14 cellular contexts compared by ENCODE assay signal in the genomic region with DNA sequence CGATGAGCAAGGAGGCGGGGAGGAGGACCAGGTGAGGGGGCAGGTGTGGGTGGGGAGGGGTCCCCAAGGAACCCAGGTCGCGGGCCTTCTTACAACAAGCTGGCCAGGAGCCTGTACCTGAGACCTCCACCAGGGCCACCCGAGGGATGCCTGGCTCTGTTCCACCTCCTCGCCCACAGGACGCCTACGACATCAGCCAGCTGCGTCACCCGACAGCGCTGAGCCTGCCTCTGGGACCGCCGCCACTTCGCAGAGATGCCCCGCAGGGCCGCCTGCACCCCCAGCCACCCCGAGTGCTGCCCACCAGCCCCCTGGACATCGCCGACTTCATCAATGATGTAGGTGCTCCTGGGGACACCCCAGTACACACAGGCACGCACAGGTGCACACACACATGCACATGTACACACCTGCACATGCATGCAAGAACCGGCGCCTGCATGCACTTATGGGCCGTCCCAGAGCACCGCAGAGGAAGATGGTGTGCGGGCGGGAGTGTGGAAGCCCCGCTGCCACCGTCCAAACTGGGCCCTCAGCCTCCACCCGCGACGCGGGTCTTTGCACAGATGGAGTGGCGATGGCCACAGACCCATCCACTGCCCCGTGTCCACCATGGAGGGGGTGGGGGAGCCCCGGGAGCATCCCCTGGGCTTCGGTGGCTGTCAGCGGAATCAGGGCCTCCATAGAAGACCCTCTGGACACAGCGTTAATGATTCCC. TPM values are rescaled to one million over a fixed set of nuclear protein-coding genes. Genes with fewer than 3 reads are reported as not detected.
DNase-seq lines count a peak whose midpoint lies in the region; ATAC-seq, FAIRE-seq and TF ChIP-seq lines count a peak whose summit lies in the region.
"Had no signal": no experiment of that assay in that cellular context is flagged by ENCODE, and none has a peak within 500 bp of the region (broad histone marks: within the 10 kb centered on the region; RNA-seq: fewer than 3 reads in every experiment).

No MANE protein-coding gene starts in this region.

- no peaks in the 10 kb centered on the region for H3K9me2 ChIP-seq in PC-3 (replicated peaks; ENCODE audit: low read length)

- peak in 1 of 2 experiments; percentile 5; a peak in 3 of 6 replicates for ATAC-seq in A549
- ATAC-seq in PC-3: no peak
- no peak for ATAC-seq in HepG2
- no peak for ATAC-seq in HG03571 (IDR thresholded peaks at IDR 0.05; ENCODE audit: unreplicated experiment)

- peaks cover 7% of the 10 kb centered on the region for H3K27me3 ChIP-seq in AG04450 (ENCODE audit: control insufficient read depth, insufficient read depth, low read length)
- no peaks in the 10 kb centered on the region for H3K27me3 ChIP-seq in PC-3 (ENCODE audit: low read length)
- no peaks in the 10 kb centered on the region; a peak in 1 of 5 replicates for H3K27me3 ChIP-seq in HepG2 (ENCODE audit: control insufficient read depth in 1 of 2, insufficient read depth in 2 of 2, low read length in 2 of 2)

- peak overlapping the region; percentile 49; the same call in 1 of the 3 replicates for H3K4me3 ChIP-seq in A549
- peak overlapping the region; percentile 15; the same call in 1 of the 2 replicates for H3K4me3 ChIP-seq in AG04450 (ENCODE audit: low read depth, low read length)
- H3K4me3 ChIP-seq in PC-3 (ENCODE audit: low read length): no peak overlapping the region
- H3K4me3 ChIP-seq in HepG2 (replicated peaks in 1 of 3; ENCODE audit: insufficient read depth in 1 of 3, low read depth in 2 of 3, low read length in 3 of 3): no peak overlapping the region
- H3K4me3 ChIP-seq: suprapubic skin had no signal

- H3K9me3 ChIP-seq in A549 (no peaks in the 10 kb centered on the region), AG04450 (ENCODE audit: control insufficient read depth, insufficient read depth, low read length) (peaks cover 2% of the 10 kb centered on the region; the same call in 1 of the 2 replicates), PC-3 (ENCODE audit: low read length) (no peaks in the 10 kb centered on the region), HepG2 (ENCODE audit: low read length) (no peaks in the 10 kb centered on the region)
- H3K9me3 ChIP-seq: neutrophil, suprapubic skin had no signal

- H4K20me1 ChIP-seq in PC-3 (ENCODE audit: low read length) (no peaks in the 10 kb centered on the region), HepG2 (ENCODE audit: insufficient read depth, low read length) (peaks cover 21% of the 10 kb centered on the region; the same call in 1 of the 2 replicates)

- TF ChIP-seq RAD21 in A549 (conservative IDR thresholded peaks at IDR 0.05 in 1 of 2, IDR thresholded peaks at IDR 0.05 in 1 of 2) (no peak), HepG2 (CRISPR knock-in tag; IDR thresholded peaks at IDR 0.05) (no peak)

- H3K4me1 ChIP-seq in A549 (peaks cover 7% of the 10 kb centered on the region; the same call in 1 of the 3 replicates), PC-3 (ENCODE audit: insufficient read depth, low read length) (no peaks in the 10 kb centered on the region), HepG2 (ENCODE audit: insufficient read depth, low read length) (peaks cover 53% of the 10 kb centered on the region)

- H3K36me3 ChIP-seq in PC-3 (ENCODE audit: low read depth, low read length) (no peaks in the 10 kb centered on the region), HepG2 (replicated peaks in 1 of 2; ENCODE audit: control insufficient read depth in 1 of 2, insufficient read depth in 2 of 2, low read length in 2 of 2) (peaks cover 0 to 3% of the 10 kb centered on the region in 2 experiments; a peak in 1 of 5 replicates)
- H3K36me3 ChIP-seq: neutrophil, suprapubic skin had no signal

- no peak for TF ChIP-seq EP300 in A549 (IDR thresholded peaks at IDR 0.05)
- TF ChIP-seq EP300 in HepG2 (IDR thresholded peaks at IDR 0.05; ENCODE audit: low read depth in 2 of 2, low read length in 2 of 2): no peak
- TF ChIP-seq EP300 in HepG2 (CRISPR knock-in tag; IDR thresholded peaks at IDR 0.05; ENCODE audit: borderline replicate concordance): no peak

- H3K9ac ChIP-seq in PC-3 (ENCODE audit: low read length) (no peak overlapping the region), HepG2 (ENCODE audit: insufficient read depth, low read depth, low read length) (no peak overlapping the region)

- DNase-seq in A549 (ENCODE audit: low read depth in 1 of 2, low spot score in 1 of 2) (no peak), AG04450 (ENCODE audit: low read depth, low spot score) (no peak), PC-3 (no peak), HepG2 (ENCODE audit: low spot score) (no peak), UCSD-AML1 (lab: John Stamatoyannopoulos, UW; ENCODE audit: unreplicated experiment) (no peak), SW 1271 (lab: John Stamatoyannopoulos, UW) (no peak)
- DNase-seq in stimulated activated naive CD4-positive, alpha-beta T cell (lab: John Stamatoyannopoulos, UW): no peak
- DNase-seq: hippocampal formation, mammary epithelial cell, T-helper 9 cell had no signal

- intact Hi-C loops in PC-3 (cut with micrococcal nuclease) (loop anchor here (1.0 kb wide), 1 partner anchor 8 kb away; no protein-coding TSS in a partner anchor), HepG2 (cut with micrococcal nuclease; ENCODE audit: unreplicated experiment) (no loop called here)

- no peaks in the 10 kb centered on the region for H3K79me2 ChIP-seq in PC-3 (ENCODE audit: low read length)
- peaks cover 6% of the 10 kb centered on the region for H3K79me2 ChIP-seq in HepG2 (ENCODE audit: insufficient read depth, low read length)

- BruUV-seq in PC-3 (replicated peaks; lab: Mats Ljungman, UMichigan) (TSS peak; percentile 59), HepG2 (replicated peaks; lab: Mats Ljungman, UMichigan) (no TSS peak)

- POLR2A ChIA-PET in A549 (lab: Yijun Ruan, JAX): no interaction called here
- POLR2A ChIA-PET in AG04450 (lab: Yijun Ruan, JAX): no interaction called here
- POLR2A ChIA-PET in PC-3 (lab: Charles Lee; ENCODE audit: unreplicated experiment): interaction anchor here (1.2 kb wide), 1 partner anchor 24 kb away, joined by 15 read pairs; a partner anchor contains a TSS
- POLR2A ChIA-PET in HepG2 (lab: Yijun Ruan, JAX): interaction anchor here (1.1 to 3.0 kb wide), 3 partner anchors 23 to 409 kb away, joined by 5 to 22 read pairs (median 10); a partner anchor contains a TSS

- in situ Hi-C loops in HepG2 (cut with HindIII; ENCODE audit: extremely low pct_ligation_motif_present, low pct_unique_long_range_greater_than_20kb): no loop called here

- no peak for TF ChIP-seq CTCF in A549 (IDR thresholded peaks at IDR 0.05)
- TF ChIP-seq CTCF in AG04450 (IDR thresholded peaks at IDR 0.05; ENCODE audit: low read depth, low read length): no peak
- TF ChIP-seq CTCF in PC-3 (conservative IDR thresholded peaks at IDR 0.05; ENCODE audit: low read depth, low read length): no peak
- TF ChIP-seq CTCF in HepG2 (CRISPR knock-in tag; IDR thresholded peaks at IDR 0.05): no peak

- FAIRE-seq in A549 (lab: Jason Lieb, UNC) (no peak), HepG2 (lab: Jason Lieb, UNC) (no peak)

- H3F3A ChIP-seq in PC-3 (ENCODE audit: low read length, unreplicated experiment): no peaks in the 10 kb centered on the region

- H3K27ac ChIP-seq in A549 (no peak overlapping the region; a peak in 1 of 6 replicates), AG04450 (ENCODE audit: low read depth, low read length) (no peak overlapping the region), PC-3 (ENCODE audit: low read length) (no peak overlapping the region), HepG2 (ENCODE audit: extremely low read length, insufficient read depth, low read length) (peak overlapping the region; percentile 53)
- H3K27ac ChIP-seq: neutrophil, suprapubic skin had no signal

- WGBS in A549 (ENCODE audit: missing lambda C conversion rate): 75% methylated on average over 12 of the region's 38 CpGs
- WGBS in HepG2 (ENCODE audit: low lambda C conversion rate): 88% methylated on average over 37 of the region's 38 CpGs

- CTCF ChIA-PET in A549 (lab: Yijun Ruan, JAX): interaction anchor here (1.2 kb wide), 1 partner anchor 26 kb away, joined by 4 read pairs; no protein-coding TSS in a partner anchor
- CTCF ChIA-PET in AG04450 (lab: Charles Lee): interaction anchor here (0.5 to 0.6 kb wide), 2 partner anchors 149 to 410 kb away, joined by 3 read pairs; no protein-coding TSS in a partner anchor
- CTCF ChIA-PET in PC-3 (lab: Charles Lee): interaction anchor here (1.4 kb wide), 1 partner anchor 24 kb away, joined by 3 read pairs; a partner anchor contains a TSS
- CTCF ChIA-PET in HepG2 (lab: Yijun Ruan, JAX; ENCODE audit: low intra/inter-chr PET ratio, low total read pairs): no interaction called here

- TF ChIP-seq POLR2A in A549 (IDR thresholded peaks at IDR 0.05; ENCODE audit: low read length) (no peak), HepG2 (IDR thresholded peaks at IDR 0.05; ENCODE audit: insufficient read depth in 1 of 2, low read depth in 2 of 2, low read length in 2 of 2) (peak in 1 of 2 experiments; percentile 7; a peak in 1 of 4 replicates)

- H2AFZ ChIP-seq in PC-3 (ENCODE audit: low read length): no peak overlapping the region
- no peak overlapping the region for H2AFZ ChIP-seq in HepG2 (ENCODE audit: low read length)

- peak overlapping the region; percentile 99 for H3K4me2 ChIP-seq in A549
- peak overlapping the region; percentile 65; the same call in 1 of the 2 replicates for H3K4me2 ChIP-seq in PC-3 (ENCODE audit: low read length)
- no peak overlapping the region for H3K4me2 ChIP-seq in HepG2 (ENCODE audit: low read depth, low read length)

RNA-seq across cellular contexts. Expression of a gene that starts 6.6 kb away (rescaled TPM):
- polyA plus RNA-seq in A549 (2011; rRNA removed) (0.36 and 0.42 TPM in 2 replicates), A549 (2017; fragmentation: RNase III; extraction: RNeasy Plus Mini Kit Qiagen cat#74134 plus additional on column Dnase treatment) (0.77 to 1.1 TPM (median 0.98 TPM) in 3 replicates), AG04450 (2011; rRNA removed) (0.25 TPM in 1 of 2 replicates, not detected in the other), HepG2 (2011; rRNA removed) (67.3 and 98.2 TPM in 2 replicates)
- 0.67 and 1.2 TPM in 2 replicates for polyA plus RNA-seq in A549 (2012; cell fraction: cytosol; rRNA removed)
- polyA plus RNA-seq in A549 (2012; cell fraction: nucleus; rRNA removed): 15.1 and 16.4 TPM in 2 replicates
- 0.15 TPM in 1 of 2 replicates, not detected in the other for polyA minus RNA-seq in A549 (2011; rRNA and poly(A)+ RNA removed)
- not detected in 2 replicates for polyA minus RNA-seq in AG04450 (2011; rRNA and poly(A)+ RNA removed)
- total RNA-seq in PC-3 (2014; rRNA removed) (5.6 and 8.4 TPM in 2 replicates), HepG2 (2016; rRNA removed; fragmentation: Illumina TruSeq; extraction: Trizol) (20.6 and 83.3 TPM in 2 replicates)
- total RNA-seq in HepG2 (2016; cell fraction: cytosol; rRNA removed; fragmentation: Illumina TruSeq; extraction: Trizol; ENCODE audit: low read depth): 22.4 and 22.9 TPM in 2 replicates
- 17.9 and 83.9 TPM in 2 replicates for total RNA-seq in HepG2 (2016; cell fraction: insoluble cytoplasmic fraction; rRNA removed; fragmentation: Illumina TruSeq; extraction: Trizol)
- total RNA-seq in HepG2 (2016; cell fraction: membrane; rRNA removed; fragmentation: Illumina TruSeq; extraction: Trizol): 38.1 and 39.2 TPM in 2 replicates
- total RNA-seq in HepG2 (2016; cell fraction: nucleus; rRNA removed; fragmentation: Illumina TruSeq; extraction: Trizol): 88.9 and 114 TPM in 2 replicates
- polyA plus RNA-seq in HepG2 (2011; cell fraction: cytosol; rRNA removed): 27.2 and 52.1 TPM in 2 replicates
- 1,312 and 1,533 TPM in 2 replicates for polyA plus RNA-seq in HepG2 (2011; cell fraction: nucleus; rRNA removed)
- polyA plus RNA-seq in HepG2 (2012): 45.8 and 48.2 TPM in 2 replicates
- 27.4 and 28.3 TPM in 2 replicates for polyA plus RNA-seq in HepG2 (2016; cell fraction: cytosol; fragmentation: Illumina TruSeq; extraction: Trizol; ENCODE audit: low read depth)
- polyA plus RNA-seq in HepG2 (2016; cell fraction: insoluble cytoplasmic fraction; fragmentation: Illumina TruSeq; extraction: Trizol; ENCODE audit: low read depth): 23.8 and 26.1 TPM in 2 replicates
- 29.3 and 31.7 TPM in 2 replicates for polyA plus RNA-seq in HepG2 (2016; cell fraction: membrane; fragmentation: Illumina TruSeq; extraction: Trizol; ENCODE audit: low read depth)
- polyA plus RNA-seq in HepG2 (2016; cell fraction: nucleus; fragmentation: Illumina TruSeq; extraction: Trizol; ENCODE audit: insufficient read depth, low read depth): 322 and 325 TPM in 2 replicates
- 51.6 TPM in 1 of 2 replicates, not detected in the other for polyA minus RNA-seq in HepG2 (2011; rRNA and poly(A)+ RNA removed; ENCODE audit: low replicate concordance)
- polyA minus RNA-seq in HepG2 (2011; cell fraction: cytosol; rRNA and poly(A)+ RNA removed): 17.1 and 21.0 TPM in 2 replicates
- 89.4 and 90.8 TPM in 2 replicates for polyA minus RNA-seq in HepG2 (2011; cell fraction: nucleus; rRNA and poly(A)+ RNA removed)
- total RNA-seq: activated CD8-positive, alpha-beta T cell treated with anti-CD3 and anti-CD28 coated beads, Interleukin-2, amount 10 ng/mL, durations not matched to agents 7 days and 5 days had no signal
- polyA plus RNA-seq: mammary epithelial cell had no signal

RNA-seq across cellular contexts. Expression of a gene that starts 22.2 kb away (rescaled TPM):
- polyA plus RNA-seq in A549 (2011; rRNA removed) (0.05 TPM in 1 of 2 replicates, not detected in the other), A549 (2017; fragmentation: RNase III; extraction: RNeasy Plus Mini Kit Qiagen cat#74134 plus additional on column Dnase treatment) (0.03 to 0.09 TPM (median 0.08 TPM) in 3 replicates), AG04450 (2011; rRNA removed) (0.11 and 0.12 TPM in 2 replicates), HepG2 (2011; rRNA removed) (0.69 and 0.74 TPM in 2 replicates)
- 0.03 TPM in 2 replicates for polyA plus RNA-seq in A549 (2012; cell fraction: cytosol; rRNA removed)
- polyA plus RNA-seq in A549 (2012; cell fraction: nucleus; rRNA removed): 0.11 and 0.12 TPM in 2 replicates
- not detected in 2 replicates for polyA minus RNA-seq in A549 (2011; rRNA and poly(A)+ RNA removed)
- polyA minus RNA-seq in AG04450 (2011; rRNA and poly(A)+ RNA removed): not detected in 2 replicates
- total RNA-seq in PC-3 (2014; rRNA removed) (1.5 and 1.9 TPM in 2 replicates), HepG2 (2016; rRNA removed; fragmentation: Illumina TruSeq; extraction: Trizol) (1.4 and 2.2 TPM in 2 replicates)
- total RNA-seq in HepG2 (2016; cell fraction: cytosol; rRNA removed; fragmentation: Illumina TruSeq; extraction: Trizol; ENCODE audit: low read depth): 2.8 and 2.9 TPM in 2 replicates
- total RNA-seq in HepG2 (2016; cell fraction: insoluble cytoplasmic fraction; rRNA removed; fragmentation: Illumina TruSeq; extraction: Trizol): 1.4 and 2.2 TPM in 2 replicates
- total RNA-seq in HepG2 (2016; cell fraction: membrane; rRNA removed; fragmentation: Illumina TruSeq; extraction: Trizol): 3.6 and 3.7 TPM in 2 replicates
- 1.6 and 1.8 TPM in 2 replicates for total RNA-seq in HepG2 (2016; cell fraction: nucleus; rRNA removed; fragmentation: Illumina TruSeq; extraction: Trizol)
- polyA plus RNA-seq in HepG2 (2011; cell fraction: cytosol; rRNA removed): 0.37 and 1.2 TPM in 2 replicates
- polyA plus RNA-seq in HepG2 (2011; cell fraction: nucleus; rRNA removed): 1.6 and 2.1 TPM in 2 replicates
- polyA plus RNA-seq in HepG2 (2012): 0.61 and 0.90 TPM in 2 replicates
- polyA plus RNA-seq in HepG2 (2016; cell fraction: cytosol; fragmentation: Illumina TruSeq; extraction: Trizol; ENCODE audit: low read depth): 3.5 and 3.8 TPM in 2 replicates
- 1.7 and 2.3 TPM in 2 replicates for polyA plus RNA-seq in HepG2 (2016; cell fraction: insoluble cytoplasmic fraction; fragmentation: Illumina TruSeq; extraction: Trizol; ENCODE audit: low read depth)
- polyA plus RNA-seq in HepG2 (2016; cell fraction: membrane; fragmentation: Illumina TruSeq; extraction: Trizol; ENCODE audit: low read depth): 3.3 and 4.1 TPM in 2 replicates
- 3.3 and 3.4 TPM in 2 replicates for polyA plus RNA-seq in HepG2 (2016; cell fraction: nucleus; fragmentation: Illumina TruSeq; extraction: Trizol; ENCODE audit: insufficient read depth, low read depth)
- 0.62 TPM in 1 of 2 replicates, not detected in the other for polyA minus RNA-seq in HepG2 (2011; rRNA and poly(A)+ RNA removed; ENCODE audit: low replicate concordance)
- polyA minus RNA-seq in HepG2 (2011; cell fraction: cytosol; rRNA and poly(A)+ RNA removed): 0.40 and 0.62 TPM in 2 replicates
- polyA minus RNA-seq in HepG2 (2011; cell fraction: nucleus; rRNA and poly(A)+ RNA removed): 0.39 TPM in 1 of 2 replicates, not detected in the other
- total RNA-seq: activated CD8-positive, alpha-beta T cell treated with anti-CD3 and anti-CD28 coated beads, Interleukin-2, amount 10 ng/mL, durations not matched to agents 7 days and 5 days had no signal
- polyA plus RNA-seq: mammary epithelial cell had no signal

RNA-seq across cellular contexts. Expression of a gene that starts 23.8 kb away (rescaled TPM):
- polyA plus RNA-seq in A549 (2011; rRNA removed): 9.5 and 10.5 TPM in 2 replicates
- 3.9 and 4.5 TPM in 2 replicates for polyA plus RNA-seq in A549 (2012; cell fraction: cytosol; rRNA removed)
- polyA plus RNA-seq in A549 (2012; cell fraction: nucleus; rRNA removed): 2.6 and 3.2 TPM in 2 replicates
- polyA plus RNA-seq in A549 (2017; fragmentation: RNase III; extraction: RNeasy Plus Mini Kit Qiagen cat#74134 plus additional on column Dnase treatment): 5.8 to 7.0 TPM (median 7.0 TPM) in 3 replicates
- 11.7 and 12.7 TPM in 2 replicates for polyA minus RNA-seq in A549 (2011; rRNA and poly(A)+ RNA removed)
- 11.3 and 13.1 TPM in 2 replicates for polyA plus RNA-seq in AG04450 (2011; rRNA removed)
- 11.8 and 22.6 TPM in 2 replicates for polyA minus RNA-seq in AG04450 (2011; rRNA and poly(A)+ RNA removed)
- total RNA-seq in PC-3 (2014; rRNA removed): 15.3 and 17.3 TPM in 2 replicates
- total RNA-seq in HepG2 (2016; rRNA removed; fragmentation: Illumina TruSeq; extraction: Trizol): 7.2 and 9.3 TPM in 2 replicates
- total RNA-seq in HepG2 (2016; cell fraction: cytosol; rRNA removed; fragmentation: Illumina TruSeq; extraction: Trizol; ENCODE audit: low read depth): 1.7 and 2.6 TPM in 2 replicates
- 6.1 and 8.3 TPM in 2 replicates for total RNA-seq in HepG2 (2016; cell fraction: insoluble cytoplasmic fraction; rRNA removed; fragmentation: Illumina TruSeq; extraction: Trizol)
- total RNA-seq in HepG2 (2016; cell fraction: membrane; rRNA removed; fragmentation: Illumina TruSeq; extraction: Trizol): 2.7 and 3.9 TPM in 2 replicates
- 8.7 and 10.5 TPM in 2 replicates for total RNA-seq in HepG2 (2016; cell fraction: nucleus; rRNA removed; fragmentation: Illumina TruSeq; extraction: Trizol)
- polyA plus RNA-seq in HepG2 (2011; rRNA removed): 3.8 and 6.1 TPM in 2 replicates
- polyA plus RNA-seq in HepG2 (2011; cell fraction: cytosol; rRNA removed): 1.8 and 2.1 TPM in 2 replicates
- 6.6 and 11.3 TPM in 2 replicates for polyA plus RNA-seq in HepG2 (2011; cell fraction: nucleus; rRNA removed)
- 2.4 and 3.0 TPM in 2 replicates for polyA plus RNA-seq in HepG2 (2012)
- 0.79 and 0.83 TPM in 2 replicates for polyA plus RNA-seq in HepG2 (2016; cell fraction: cytosol; fragmentation: Illumina TruSeq; extraction: Trizol; ENCODE audit: low read depth)
- polyA plus RNA-seq in HepG2 (2016; cell fraction: insoluble cytoplasmic fraction; fragmentation: Illumina TruSeq; extraction: Trizol; ENCODE audit: low read depth): 4.6 and 6.1 TPM in 2 replicates
- 0.61 and 1.7 TPM in 2 replicates for polyA plus RNA-seq in HepG2 (2016; cell fraction: membrane; fragmentation: Illumina TruSeq; extraction: Trizol; ENCODE audit: low read depth)
- 11.3 and 22.5 TPM in 2 replicates for polyA plus RNA-seq in HepG2 (2016; cell fraction: nucleus; fragmentation: Illumina TruSeq; extraction: Trizol; ENCODE audit: insufficient read depth, low read depth)
- 6.4 and 9.2 TPM in 2 replicates for polyA minus RNA-seq in HepG2 (2011; rRNA and poly(A)+ RNA removed; ENCODE audit: low replicate concordance)
- 4.0 and 6.1 TPM in 2 replicates for polyA minus RNA-seq in HepG2 (2011; cell fraction: cytosol; rRNA and poly(A)+ RNA removed)
- 15.2 and 17.3 TPM in 2 replicates for polyA minus RNA-seq in HepG2 (2011; cell fraction: nucleus; rRNA and poly(A)+ RNA removed)

Comparison
In these comparisons a context has a peak if more than half of its experiments do, and no peak if none do; other contexts are left out.
1. H3K4me3 ChIP-seq: peak in A549 (single experiment) and AG04450 (single experiment); none in PC-3 (single experiment) and HepG2 (0 of 3).
2. POLR2A ChIA-PET loops: an anchor here in PC-3 (1.2 kb wide) and HepG2 (1.1 to 3.0 kb wide); none called in A549 and AG04450.